Comparison of ENCODE assay signal across 2 cellular contexts in genomic region chr7:158880973-158881372, GRCh38.
A peak's percentile ranks its signal among the peaks of the same experiment; 100 is the strongest.
TF ChIP-seq lines count a peak whose summit lies in the region.

No MANE protein-coding gene starts in this region.

TF ChIP-seq in liver, 16 proteins besides CTCF, POLR2A, EP300 and RAD21:
- TF ChIP-seq FOXA1 (IDR thresholded peaks at IDR 0.05) (no peak), RXRA (IDR thresholded peaks at IDR 0.05) (peak; percentile 83 to 88), ZBTB33 (IDR thresholded peaks at IDR 0.05) (no peak), HNF4G (IDR thresholded peaks at IDR 0.05) (peak; percentile 73), HNF4A (conservative IDR thresholded peaks at IDR 0.05) (peak; percentile 89 to 91), NR2F2 (IDR thresholded peaks at IDR 0.05) (peak; percentile 81), MAX (IDR thresholded peaks at IDR 0.05) (no peak), JUND (IDR thresholded peaks at IDR 0.05) (no peak), EGR1 (IDR thresholded peaks at IDR 0.05; ENCODE audit: low read depth in 2 of 2) (no peak), REST (IDR thresholded peaks at IDR 0.05) (peak; percentile 36), GABPA (IDR thresholded peaks at IDR 0.05 in 1 of 2, conservative IDR thresholded peaks at IDR 0.05 in 1 of 2) (no peak), FOXA2 (IDR thresholded peaks at IDR 0.05) (no peak), TAF1 (conservative IDR thresholded peaks at IDR 0.05) (no peak), ATF3 (IDR thresholded peaks at IDR 0.05) (no peak), YY1 (IDR thresholded peaks at IDR 0.05) (no peak), SP1 (IDR thresholded peaks at IDR 0.05) (peak; percentile 45)

TF ChIP-seq in HepG2, 621 proteins besides CTCF, POLR2A, EP300 and RAD21:
- TF ChIP-seq ZNF18 (CRISPR knock-in tag; IDR thresholded peaks at IDR 0.05; ENCODE audit: insufficient replicate concordance) (no peak), BRD4 (CRISPR knock-in tag; IDR thresholded peaks at IDR 0.05) (no peak), NFKBIZ (CRISPR knock-in tag; IDR thresholded peaks at IDR 0.05) (no peak), SMC3 (IDR thresholded peaks at IDR 0.05; ENCODE audit: low read length) (no peak), CREB1 (IDR thresholded peaks at IDR 0.05) (no peak), CREB1 (CRISPR knock-in tag; IDR thresholded peaks at IDR 0.05) (no peak), SMARCC2 (IDR thresholded peaks at IDR 0.05) (no peak), ATF1 (CRISPR knock-in tag; IDR thresholded peaks at IDR 0.05) (no peak), ZFAT (CRISPR knock-in tag; conservative IDR thresholded peaks at IDR 0.05) (no peak), DNMT1 (CRISPR knock-in tag; IDR thresholded peaks at IDR 0.05) (no peak), ZNF318 (CRISPR knock-in tag; IDR thresholded peaks at IDR 0.05) (no peak), ZNF792 (CRISPR knock-in tag; IDR thresholded peaks at IDR 0.05) (no peak), TEAD3 (CRISPR knock-in tag; optimal IDR thresholded peaks at IDR 0.05; ENCODE audit: borderline replicate concordance) (no peak), U2AF1 (optimal IDR thresholded peaks at IDR 0.05; ENCODE audit: low read depth, low read length) (no peak), ZNF432 (CRISPR knock-in tag; IDR thresholded peaks at IDR 0.05; ENCODE audit: borderline replicate concordance) (no peak)
